8 cellular contexts compared by ENCODE assay signal in the genomic region with DNA sequence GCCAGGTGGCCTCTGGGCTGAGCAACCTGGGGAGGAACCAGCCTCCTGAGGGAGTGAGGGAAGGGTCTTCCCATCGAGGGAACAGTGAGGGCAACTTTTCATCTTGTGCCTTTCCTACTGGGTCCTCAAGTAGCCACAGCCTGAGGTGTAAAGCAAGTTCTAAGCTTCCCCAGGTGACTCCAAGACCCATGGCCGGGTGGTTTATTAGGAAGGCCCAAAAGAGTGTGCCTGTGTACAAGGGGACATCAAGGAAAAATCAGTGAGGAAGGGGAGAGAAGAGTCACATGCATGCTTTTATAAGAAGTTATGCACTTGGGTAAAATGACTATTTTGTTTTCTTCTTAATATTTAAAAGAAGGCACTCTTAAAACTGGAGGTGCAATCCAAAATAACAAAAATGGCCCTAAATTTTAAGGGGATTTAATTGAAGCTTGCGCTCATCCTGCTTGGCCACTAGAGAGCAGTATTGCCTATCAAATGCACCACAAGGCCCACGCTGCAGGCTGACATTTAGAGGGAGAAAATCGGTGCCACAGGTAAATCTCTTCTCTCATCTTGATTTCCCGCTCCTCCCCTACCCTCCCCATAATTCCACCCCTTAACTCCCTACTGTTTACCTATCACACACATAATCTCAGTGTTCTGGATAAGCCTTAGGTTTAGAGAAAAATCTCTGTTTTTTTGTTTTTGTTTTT. TPM values are rescaled to one million over a fixed set of nuclear protein-coding genes. Genes with fewer than 3 reads are reported as not detected.
DNase-seq lines count a peak whose midpoint lies in the region; ATAC-seq and TF ChIP-seq lines count a peak whose summit lies in the region.

No MANE protein-coding gene starts in this region.

- no peak overlapping the region for H3K4me2 ChIP-seq in neuronal stem cell (ENCODE audit: insufficient read depth, low read length, poor library complexity, severe bottlenecking)

- no peak overlapping the region for H4K8ac ChIP-seq in neuronal stem cell (ENCODE audit: low read depth, low read length)

- no peak overlapping the region for H4K91ac ChIP-seq in neuronal stem cell (ENCODE audit: low read depth, low read length, poor library complexity)

- H3K4me1 Mint-ChIP-seq in Caco-2 (ENCODE audit: low read depth, unreplicated experiment): no peaks in the 10 kb centered on the region

- H2BK5ac ChIP-seq in neuronal stem cell (ENCODE audit: low read length): no peak overlapping the region

- no peak overlapping the region for H3K4ac ChIP-seq in neuronal stem cell (ENCODE audit: low read length)

- H3K14ac ChIP-seq in neuronal stem cell (ENCODE audit: low read length): no peak overlapping the region

- H3K9ac ChIP-seq in neuronal stem cell (ENCODE audit: low read depth, low read length, poor library complexity): no peak overlapping the region

- no peaks in the 10 kb centered on the region for H3K79me1 ChIP-seq in neuronal stem cell (ENCODE audit: low read depth, low read length)

- no peak overlapping the region for H2AFZ ChIP-seq in neuronal stem cell (ENCODE audit: low read length)

- TF ChIP-seq CTCF in Caco-2 (IDR thresholded peaks at IDR 0.05; ENCODE audit: insufficient read depth in 1 of 2, low read depth in 1 of 2, low read length in 1 of 2, severe bottlenecking in 1 of 2, unreplicated experiment in 1 of 2): peak; percentile 76 to 81
- peak; percentile 82 for TF ChIP-seq CTCF in fibroblast of pulmonary artery (IDR thresholded peaks at IDR 0.05; ENCODE audit: low read length, missing control alignments)
- peak; percentile 68 to 85 (median 74) for TF ChIP-seq CTCF in vagina (IDR thresholded peaks at IDR 0.05)

- TF ChIP-seq POLR2A in vagina (IDR thresholded peaks at IDR 0.05): no peak

- no peaks in the 10 kb centered on the region for H3K9me3 Mint-ChIP-seq in Caco-2 (ENCODE audit: unreplicated experiment)

- peak; percentile 42 to 50 for DNase-seq in Caco-2
- peak; percentile 26 for DNase-seq in NCI-H2171 (lab: John Stamatoyannopoulos, UW)
- peak; percentile 48 for DNase-seq in activated CD4-positive, alpha-beta T cell treated with anti-CD3 and anti-CD28 coated beads for 48 hours
- peak; percentile 80 for DNase-seq in fibroblast of pulmonary artery (ENCODE audit: low read depth)
- DNase-seq in neuronal stem cell (ENCODE audit: low spot score): peak; percentile 33
- no peak for DNase-seq in vagina (ENCODE audit: extremely low spot score in 2 of 2)

- H3K36me3 Mint-ChIP-seq in Caco-2 (ENCODE audit: insufficient read depth, unreplicated experiment): no peaks in the 10 kb centered on the region

- no TSS peak for BruUV-seq in Caco-2 (replicated peaks; lab: Mats Ljungman, UMichigan)

- H3K9me3 ChIP-seq in Caco-2 (peaks cover 3% of the 10 kb centered on the region; the same call in 1 of the 2 replicates), neuronal stem cell (replicated peaks in 1 of 2; ENCODE audit: control insufficient read depth in 2 of 2, insufficient read depth in 1 of 2, low read depth in 1 of 2, low read length in 2 of 2) (no peaks in the 10 kb centered on the region), vagina (no peaks in the 10 kb centered on the region)

- H3K4me1 ChIP-seq in Caco-2 (no peaks in the 10 kb centered on the region), neuronal stem cell (ENCODE audit: control insufficient read depth in 2 of 2, insufficient read depth in 1 of 2, low read depth in 1 of 2, low read length in 2 of 2) (no peaks in the 10 kb centered on the region), vagina (no peaks in the 10 kb centered on the region)

- no peak overlapping the region for H3K27ac Mint-ChIP-seq in Caco-2 (ENCODE audit: unreplicated experiment)

- intact Hi-C loops in Caco-2 (cut with micrococcal nuclease; ENCODE audit: unreplicated experiment): loop anchor here (1.0 to 5.0 kb wide), 4 partner anchors 129 to 366 kb away; no protein-coding TSS in a partner anchor
- intact Hi-C loops in vagina (cut with DNase I): loop anchor here (10.0 kb wide), 1 partner anchor 366 kb away; no protein-coding TSS in a partner anchor

- H3K36me3 ChIP-seq in Caco-2 (ENCODE audit: control insufficient read depth, insufficient read depth, low read length): no peaks in the 10 kb centered on the region
- H3K36me3 ChIP-seq in neuronal stem cell (replicated peaks in 1 of 2; ENCODE audit: control insufficient read depth in 2 of 2, insufficient read depth in 2 of 2, low read length in 2 of 2): no peaks in the 10 kb centered on the region
- H3K36me3 ChIP-seq in vagina: no peaks in the 10 kb centered on the region

- WGBS in neuronal stem cell (ENCODE audit: extremely low coverage in 2 of 2, insufficient read length in 2 of 2, insufficient replicate concordance in 1 of 2), 2 donors: 100% methylated on average over 1 of the region's 6 CpGs; no CpG with 5 or more reads in 1 of the 2 donors

- no peak overlapping the region for H3K18ac ChIP-seq in neuronal stem cell (ENCODE audit: low read length)

- no peak overlapping the region for H2BK12ac ChIP-seq in neuronal stem cell (ENCODE audit: low read length)

- H3K4me3 ChIP-seq in Caco-2 (ENCODE audit: low read depth, low read length): no peak overlapping the region
- no peak overlapping the region for H3K4me3 ChIP-seq in fibroblast of pulmonary artery (replicated peaks; ENCODE audit: low read depth, low read length)
- peak overlapping the region in 1 of 2 donors; percentile 35 for H3K4me3 ChIP-seq in neuronal stem cell (ENCODE audit: low read length in 2 of 2)
- H3K4me3 ChIP-seq in vagina: no peak overlapping the region

- no peak overlapping the region for H3K27ac ChIP-seq in neuronal stem cell (replicated peaks; ENCODE audit: low read length)
- H3K27ac ChIP-seq in vagina: no peak overlapping the region

- CTCF ChIA-PET in Caco-2 (lab: Charles Lee): interaction anchor here (1.3 to 1.9 kb wide), 2 partner anchors 211 to 366 kb away, joined by 9 to 10 read pairs; no protein-coding TSS in a partner anchor

- H2BK15ac ChIP-seq in neuronal stem cell (ENCODE audit: low read length): no peak overlapping the region

- no peaks in the 10 kb centered on the region for H3K27me3 ChIP-seq in Caco-2 (replicated peaks; ENCODE audit: control insufficient read depth, insufficient read depth, low read length)
- H3K27me3 ChIP-seq in neuronal stem cell (ENCODE audit: control insufficient read depth in 3 of 3, insufficient read depth in 3 of 3, low read depth in 1 of 3, low read length in 3 of 3): no peaks in the 10 kb centered on the region
- no peaks in the 10 kb centered on the region for H3K27me3 ChIP-seq in vagina

- no peak overlapping the region for H3K23ac ChIP-seq in neuronal stem cell (ENCODE audit: low read depth, low read length, poor library complexity)

- no peak overlapping the region for H2AK5ac ChIP-seq in neuronal stem cell (ENCODE audit: low read depth, low read length)

- H3K27me3 Mint-ChIP-seq in Caco-2 (ENCODE audit: insufficient read depth, unreplicated experiment): peaks cover 3% of the 10 kb centered on the region

- H2BK120ac ChIP-seq in neuronal stem cell (ENCODE audit: low read depth, low read length): no peak overlapping the region

- H3K4me3 Mint-ChIP-seq in Caco-2 (ENCODE audit: unreplicated experiment): no peak overlapping the region

- POLR2A ChIA-PET in Caco-2 (lab: Charles Lee): no interaction called here

- peak; percentile 72 for ATAC-seq in GM21447 (IDR thresholded peaks at IDR 0.05; ENCODE audit: unreplicated experiment)
- no peak for ATAC-seq in GM21526 (IDR thresholded peaks at IDR 0.05; ENCODE audit: low FRiP score, unreplicated experiment)

RNA-seq across cellular contexts. Expression of gene NANOGP8, which starts 6.7 kb away (rescaled TPM):
- total RNA-seq in Caco-2 (2022) (not detected in 2 replicates), vagina (not detected)
- polyA plus RNA-seq in neuronal stem cell (2013, experiment 1 of 2): not detected
- 0.07 TPM for polyA plus RNA-seq in neuronal stem cell (2013, experiment 2 of 2)

Comparison
In these comparisons a context has a peak if more than half of its experiments do, and no peak if none do; other contexts are left out.
1. DNase-seq: peak in Caco-2 (2 of 2), NCI-H2171 (single experiment), activated CD4-positive, alpha-beta T cell treated with anti-CD3 and anti-CD28 coated beads for 48 hours (single experiment), fibroblast of pulmonary artery (single experiment) and neuronal stem cell (single experiment); none in vagina (0 of 2).
2. Peak in every context shown above with its lines, with median percentiles within 50 percentile points of each other: CTCF ChIP-seq.